ENCODE assay signal across 23 cellular contexts in genomic region chr6:122198922-122199321, GRCh38.
"Had no signal": no experiment of that assay in that cellular context is flagged by ENCODE, and none has a peak within 500 bp of the region (broad histone marks: within the 10 kb centered on the region; RNA-seq: fewer than 3 reads in every experiment).

No MANE protein-coding gene starts in this region.

- H3K4me1 ChIP-seq: SJSA1 had no signal

- H3K27me3 Mint-ChIP-seq: activated CD4-positive, alpha-beta memory T cell treated with anti-CD3 and anti-CD28 coated beads, Interleukin-2, amount 10 ng/mL, durations not matched to agents 7 days and 5 days; activated CD4-positive, alpha-beta T cell treated with anti-CD3 and anti-CD28 coated beads, Interleukin-2, amount 10 ng/mL, durations not matched to agents 7 days and 5 days; activated naive CD4-positive, alpha-beta T cell treated with anti-CD3 and anti-CD28 coated beads, Interleukin-2, amount 10 ng/mL, durations not matched to agents 7 days and 5 days; activated naive CD8-positive, alpha-beta T cell treated with anti-CD3 and anti-CD28 coated beads for 36 hours; activated T-helper 17 cell treated with anti-CD3 and anti-CD28 coated beads, Interleukin-2, amount 50 U/mL, for 72 hours had no signal

- DNase-seq: activated CD4-positive, alpha-beta memory T cell treated with anti-CD3 and anti-CD28 coated beads, Interleukin-2, amount 10 ng/mL, durations not matched to agents 7 days and 5 days; activated CD4-positive, alpha-beta T cell treated with anti-CD3 and anti-CD28 coated beads, Interleukin-2, amount 10 ng/mL, durations not matched to agents 7 days and 5 days; activated CD4-positive, CD25-positive, alpha-beta regulatory T cell; activated gamma-delta T cell treated with Interleukin-2 at 50 U/mL for 16 hours; activated naive CD4-positive, alpha-beta T cell treated with anti-CD3 and anti-CD28 coated beads, Interleukin-2, amount 10 ng/mL, durations not matched to agents 7 days and 5 days; activated naive CD8-positive, alpha-beta T cell treated with anti-CD3 and anti-CD28 coated beads for 36 hours; activated T-cell treated with anti-CD3 and anti-CD28 coated beads for 4 hours; activated T-cell treated with anti-CD3 and anti-CD28 coated beads, Interleukin-2, amount 50 U/mL, for 48 hours; brain microvascular endothelial cell; cerebellar nuclear complex; KG1; NCI-H1092; NCI-H1417; NCI-H1930; NCI-H2107; NCI-H524; PC-3; SHP77; SW 1271 had no signal

- H3K4me1 Mint-ChIP-seq: activated CD4-positive, alpha-beta memory T cell treated with anti-CD3 and anti-CD28 coated beads, Interleukin-2, amount 10 ng/mL, durations not matched to agents 7 days and 5 days; activated CD4-positive, alpha-beta T cell treated with anti-CD3 and anti-CD28 coated beads, Interleukin-2, amount 10 ng/mL, durations not matched to agents 7 days and 5 days; activated naive CD4-positive, alpha-beta T cell treated with anti-CD3 and anti-CD28 coated beads, Interleukin-2, amount 10 ng/mL, durations not matched to agents 7 days and 5 days; activated naive CD8-positive, alpha-beta T cell treated with anti-CD3 and anti-CD28 coated beads for 36 hours; activated T-helper 17 cell treated with anti-CD3 and anti-CD28 coated beads, Interleukin-2, amount 50 U/mL, for 72 hours had no signal

- H3K36me3 ChIP-seq: brain microvascular endothelial cell, SJSA1 had no signal

- H3K9me3 ChIP-seq: SJSA1 had no signal

- H3K27ac Mint-ChIP-seq: activated CD4-positive, alpha-beta memory T cell treated with anti-CD3 and anti-CD28 coated beads, Interleukin-2, amount 10 ng/mL, durations not matched to agents 7 days and 5 days; activated CD4-positive, alpha-beta T cell treated with anti-CD3 and anti-CD28 coated beads, Interleukin-2, amount 10 ng/mL, durations not matched to agents 7 days and 5 days; activated naive CD4-positive, alpha-beta T cell treated with anti-CD3 and anti-CD28 coated beads, Interleukin-2, amount 10 ng/mL, durations not matched to agents 7 days and 5 days; activated naive CD8-positive, alpha-beta T cell treated with anti-CD3 and anti-CD28 coated beads for 36 hours; activated T-helper 17 cell treated with anti-CD3 and anti-CD28 coated beads, Interleukin-2, amount 50 U/mL, for 72 hours had no signal

- H3K36me3 Mint-ChIP-seq: activated naive CD4-positive, alpha-beta T cell treated with anti-CD3 and anti-CD28 coated beads, Interleukin-2, amount 10 ng/mL, durations not matched to agents 7 days and 5 days; activated naive CD8-positive, alpha-beta T cell treated with anti-CD3 and anti-CD28 coated beads for 36 hours had no signal

- H3K4me3 ChIP-seq: SJSA1 had no signal

- H3K27ac ChIP-seq: brain microvascular endothelial cell, SJSA1, VCaP had no signal

- H3K4me3 Mint-ChIP-seq: activated CD4-positive, alpha-beta memory T cell treated with anti-CD3 and anti-CD28 coated beads, Interleukin-2, amount 10 ng/mL, durations not matched to agents 7 days and 5 days; activated CD4-positive, alpha-beta T cell treated with anti-CD3 and anti-CD28 coated beads, Interleukin-2, amount 10 ng/mL, durations not matched to agents 7 days and 5 days; activated naive CD4-positive, alpha-beta T cell treated with anti-CD3 and anti-CD28 coated beads, Interleukin-2, amount 10 ng/mL, durations not matched to agents 7 days and 5 days; activated naive CD8-positive, alpha-beta T cell treated with anti-CD3 and anti-CD28 coated beads for 36 hours; activated T-helper 17 cell treated with anti-CD3 and anti-CD28 coated beads, Interleukin-2, amount 50 U/mL, for 72 hours had no signal

- ATAC-seq: activated T-helper 17 cell treated with anti-CD3 and anti-CD28 coated beads, Interleukin-2, amount 50 U/mL, for 72 hours; PC-3; SK-N-SH treated with all-trans-retinoic acid at 6 μM for 48 hours had no signal
